Comparison of ENCODE assay signal across 17 cellular contexts in the genomic region with DNA sequence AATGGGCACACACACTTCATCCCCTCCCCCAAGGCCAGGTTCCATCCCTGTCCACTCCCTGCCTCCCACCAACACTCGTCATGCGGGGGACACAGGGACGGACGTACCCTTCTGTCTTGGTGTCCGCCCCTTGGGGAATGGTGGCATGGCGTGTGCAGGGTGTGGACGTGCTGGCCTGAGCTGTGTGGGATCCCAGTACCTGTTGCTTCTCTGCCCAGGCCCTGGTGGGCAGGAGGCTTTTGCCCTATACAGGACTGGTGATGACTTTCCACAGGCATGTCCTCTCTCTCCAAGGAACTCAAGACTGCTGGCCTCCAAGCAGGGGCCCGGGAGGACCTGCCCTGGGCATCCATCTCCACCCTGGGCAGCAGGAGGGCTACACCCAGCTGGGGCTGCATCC.
DNase-seq lines count a peak whose midpoint lies in the region; ATAC-seq, FAIRE-seq and TF ChIP-seq lines count a peak whose summit lies in the region.
"Had no signal": no experiment of that assay in that cellular context is flagged by ENCODE, and none has a peak within 500 bp of the region (broad histone marks: within the 10 kb centered on the region; RNA-seq: fewer than 3 reads in every experiment).

No MANE protein-coding gene starts in this region.

- intact Hi-C loops in aorta (cut with DNase I), result no loop called here
- intact Hi-C loops in activated CD4-positive, alpha-beta T cell treated with anti-CD3 and anti-CD28 coated beads, Interleukin-2, amount 10 ng/mL, durations not matched to agents 24 days and 14 days (cut with micrococcal nuclease), result no loop called here

- H3K4me3 ChIP-seq in BLaER1 (no peak overlapping the region), bronchial epithelial cell (ENCODE audit: low read depth, low read length) (no peak overlapping the region), aorta (ENCODE audit: low read length in 2 of 2) (no peak overlapping the region)
- H3K4me3 ChIP-seq: A549, HAP-1 had no signal

- DNase-seq in DMS53 (lab: John Stamatoyannopoulos, UW) (peak; percentile 87), DMS53 treated with DMSO at 0.1 percent for 48 hours (lab: John Stamatoyannopoulos, UW; ENCODE audit: unreplicated experiment) (no peak), bronchial epithelial cell (ENCODE audit: low read depth) (no peak), aorta (no peak)
- no peak for DNase-seq in activated CD4-positive, alpha-beta T cell treated with anti-CD3 and anti-CD28 coated beads, Interleukin-2, amount 10 ng/mL, durations not matched to agents 24 days and 14 days
- DNase-seq in effector CD4-positive, alpha-beta T cell, result no peak
- DNase-seq: AML-193; Calu3; CD8-positive, alpha-beta T cell had no signal

- no peaks in the 10 kb centered on the region for H4K20me1 ChIP-seq in BLaER1

- 86 to 90% methylated on average over 8 of the region's 8 CpGs for WGBS in aorta, 2 donors

- no peak for TF ChIP-seq CTCF in bronchial epithelial cell (IDR thresholded peaks at IDR 0.05; ENCODE audit: insufficient read depth, low read length, severe bottlenecking)

- H3K4me2 ChIP-seq in BLaER1, result peak overlapping the region; percentile 81; the same call in 1 of the 2 replicates
- H3K4me2 ChIP-seq: A549 had no signal

- H3K4me1 ChIP-seq in BLaER1 (peaks cover 52% of the 10 kb centered on the region), aorta (ENCODE audit: control insufficient read depth in 1 of 2, insufficient read depth in 2 of 2, low read length in 2 of 2) (no peaks in the 10 kb centered on the region)

- H3K4me1 Mint-ChIP-seq in activated CD4-positive, alpha-beta T cell treated with anti-CD3 and anti-CD28 coated beads, Interleukin-2, amount 10 ng/mL, durations not matched to agents 24 days and 14 days, result peaks cover 7% of the 10 kb centered on the region

- H3K27ac ChIP-seq in BLaER1 (no peak overlapping the region), aorta (ENCODE audit: low read depth in 1 of 2, low read length in 2 of 2) (no peak overlapping the region)
- H3K27ac ChIP-seq: 22Rv1, A549, HL-60 had no signal

- H3K9me3 Mint-ChIP-seq in activated CD4-positive, alpha-beta T cell treated with anti-CD3 and anti-CD28 coated beads, Interleukin-2, amount 10 ng/mL, durations not matched to agents 24 days and 14 days, result no peaks in the 10 kb centered on the region
- H3K9me3 Mint-ChIP-seq: CD8-positive, alpha-beta T cell had no signal

- FAIRE-seq in bronchial epithelial cell (lab: Jason Lieb, UNC), result peak; percentile 32
- FAIRE-seq: A549, G401.6, GM12891, GM19239 had no signal

- peak; percentile 1 for ATAC-seq in aorta (ENCODE audit: low FRiP score)
- ATAC-seq: A549; CD8-positive, alpha-beta T cell had no signal

- H3K27me3 Mint-ChIP-seq in activated CD4-positive, alpha-beta T cell treated with anti-CD3 and anti-CD28 coated beads, Interleukin-2, amount 10 ng/mL, durations not matched to agents 24 days and 14 days, result peaks cover 2% of the 10 kb centered on the region

- H3K4me3 Mint-ChIP-seq in activated CD4-positive, alpha-beta T cell treated with anti-CD3 and anti-CD28 coated beads, Interleukin-2, amount 10 ng/mL, durations not matched to agents 24 days and 14 days, result no peak overlapping the region
- H3K4me3 Mint-ChIP-seq: CD8-positive, alpha-beta T cell had no signal

- no peaks in the 10 kb centered on the region for H3K27me3 ChIP-seq in BLaER1
- H3K27me3 ChIP-seq in bronchial epithelial cell (ENCODE audit: control insufficient read depth, insufficient read depth, low read length), result peaks cover 1% of the 10 kb centered on the region
- no peaks in the 10 kb centered on the region for H3K27me3 ChIP-seq in aorta (ENCODE audit: control insufficient read depth in 1 of 2, insufficient read depth in 2 of 2, low read length in 1 of 2)

- H3K9me3 ChIP-seq in BLaER1 (no peaks in the 10 kb centered on the region), aorta (ENCODE audit: control insufficient read depth, low read length) (no peaks in the 10 kb centered on the region)
- H3K9me3 ChIP-seq: A549, HAP-1 had no signal

- H3K36me3 Mint-ChIP-seq in activated CD4-positive, alpha-beta T cell treated with anti-CD3 and anti-CD28 coated beads, Interleukin-2, amount 10 ng/mL, durations not matched to agents 24 days and 14 days (ENCODE audit: low read depth), result no peaks in the 10 kb centered on the region
- H3K36me3 Mint-ChIP-seq: CD8-positive, alpha-beta T cell had no signal

- H3K36me3 ChIP-seq in BLaER1, result no peaks in the 10 kb centered on the region
- H3K36me3 ChIP-seq in bronchial epithelial cell (ENCODE audit: control insufficient read depth, insufficient read depth, low read length), result no peaks in the 10 kb centered on the region
- H3K36me3 ChIP-seq in aorta (ENCODE audit: control insufficient read depth in 1 of 2, insufficient read depth in 2 of 2, low read length in 1 of 2), result no peaks in the 10 kb centered on the region
- H3K36me3 ChIP-seq: HAP-1 had no signal

- H3K9ac ChIP-seq in BLaER1, result no peak overlapping the region

- H3K27ac Mint-ChIP-seq in activated CD4-positive, alpha-beta T cell treated with anti-CD3 and anti-CD28 coated beads, Interleukin-2, amount 10 ng/mL, durations not matched to agents 24 days and 14 days, result no peak overlapping the region
- H3K27ac Mint-ChIP-seq: CD8-positive, alpha-beta T cell had no signal
